ENCODE assay signal across 6 cellular contexts in genomic region chr2:91515966-91516365, GRCh38.
DNase-seq lines count a peak whose midpoint lies in the region; ATAC-seq, FAIRE-seq and TF ChIP-seq lines count a peak whose summit lies in the region.
"Not testable (repeated sequence)": the region's sequence is repeated elsewhere in the genome, so short reads cannot be mapped to it uniquely, and the experiment has no call there.

No MANE protein-coding gene starts in this region.

- TF ChIP-seq EP300 in sigmoid colon (IDR thresholded peaks at IDR 0.05) = not testable (repeated sequence)

- not testable (repeated sequence) for H3K4me3 ChIP-seq in kidney (ENCODE audit: low read length in 2 of 2); prostate gland; sigmoid colon; upper lobe of right lung

- not testable (repeated sequence) for H3K36me3 ChIP-seq in kidney (ENCODE audit: control insufficient read depth in 1 of 2, insufficient read depth in 2 of 2, low read length in 2 of 2); prostate gland; sigmoid colon; upper lobe of right lung

- H3K27me3 ChIP-seq in prostate gland (replicated peaks; ENCODE audit: insufficient read depth); sigmoid colon; upper lobe of right lung: not testable (repeated sequence)

- ATAC-seq in Right ventricle myocardium inferior, upper lobe of right lung: not testable (repeated sequence)

- not testable (repeated sequence) for H3K9me3 ChIP-seq in kidney (ENCODE audit: control insufficient read depth in 1 of 2, low read length in 2 of 2); prostate gland; sigmoid colon; upper lobe of right lung

- not testable (repeated sequence) for H3K27ac ChIP-seq in kidney (ENCODE audit: low read depth in 2 of 2, low read length in 2 of 2); prostate gland; sigmoid colon; upper lobe of right lung

- 83% methylated on average over 2 of the region's 3 CpGs for WGBS in prostate gland
- 88 to 90% methylated on average over 2 of the region's 3 CpGs for WGBS in sigmoid colon, 2 donors

- H3K9ac ChIP-seq in kidney (ENCODE audit: low read length in 2 of 2) = not testable (repeated sequence)

- FAIRE-seq in kidney (lab: Jason Lieb, UNC) = not testable (repeated sequence)

- TF ChIP-seq CTCF in kidney (IDR thresholded peaks at IDR 0.05; ENCODE audit: borderline replicate concordance, extremely low read depth, insufficient read depth); prostate gland (IDR thresholded peaks at IDR 0.05); sigmoid colon (IDR thresholded peaks at IDR 0.05); upper lobe of right lung (IDR thresholded peaks at IDR 0.05): not testable (repeated sequence)

- intact Hi-C loops in Right ventricle myocardium inferior (cut with DNase I); kidney (cut with DNase I); prostate gland (cut with DNase I); sigmoid colon (cut with DNase I); upper lobe of right lung (cut with DNase I): not testable (repeated sequence)

- TF ChIP-seq POLR2A in prostate gland (IDR thresholded peaks at IDR 0.05); sigmoid colon (IDR thresholded peaks at IDR 0.05): not testable (repeated sequence)

- not testable (repeated sequence) for H3K4me1 ChIP-seq in kidney (ENCODE audit: control insufficient read depth in 1 of 2, insufficient read depth in 1 of 2, low read depth in 1 of 2, low read length in 2 of 2); prostate gland (replicated peaks); sigmoid colon; upper lobe of right lung

- DNase-seq in Right ventricle myocardium inferior (ENCODE audit: missing footprints) (peak; percentile 18), kidney (peak; percentile 34), mucosa of gallbladder (ENCODE audit: low spot score) (peak; percentile 1), prostate gland (ENCODE audit: low spot score) (peak; percentile 2), sigmoid colon (peak; percentile 10), upper lobe of right lung (peak; percentile 23)
